In the genomic region with DNA sequence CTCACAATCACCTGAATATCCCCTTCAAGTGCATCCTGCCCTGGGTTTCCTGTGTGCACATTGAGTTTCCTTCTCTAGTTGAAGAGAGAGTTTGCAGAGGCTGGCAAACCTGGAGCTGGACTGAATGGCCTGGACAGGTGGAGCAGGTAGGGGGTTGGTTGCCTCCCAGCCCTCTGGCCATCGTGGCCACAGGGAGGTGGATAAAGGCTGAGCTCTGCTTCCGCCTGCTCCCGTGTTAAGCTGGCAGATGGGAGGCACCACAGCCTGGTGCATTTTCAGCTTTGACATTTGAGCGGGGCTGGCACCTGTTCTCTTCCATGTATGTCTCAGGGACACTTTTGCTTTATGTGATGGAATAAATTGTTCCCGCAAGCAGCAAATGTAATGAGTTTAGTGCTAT, we compare ENCODE assay signal across 15 cellular contexts. TPM values are rescaled to one million over a fixed set of nuclear protein-coding genes. Genes with fewer than 3 reads are reported as not detected.
DNase-seq lines count a peak whose midpoint lies in the region; ATAC-seq and TF ChIP-seq lines count a peak whose summit lies in the region.
"Had no signal": no experiment of that assay in that cellular context is flagged by ENCODE, and none has a peak within 500 bp of the region (broad histone marks: within the 10 kb centered on the region; RNA-seq: fewer than 3 reads in every experiment).

No MANE protein-coding gene starts in this region.

- no peaks in the 10 kb centered on the region for H3K36me3 ChIP-seq in breast epithelium
- H3K36me3 ChIP-seq: BE2C, pancreas had no signal

- DNase-seq in COR-L47 (lab: John Stamatoyannopoulos, UW) = peak; percentile 22
- no peak for DNase-seq in HFFc6
- DNase-seq in NCI-H69 (lab: John Stamatoyannopoulos, UW) = peak; percentile 98
- DNase-seq in glutamatergic neuron = peak; percentile 36
- DNase-seq in iPS-NIHi11 (ENCODE audit: low spot score) = no peak
- DNase-seq in breast epithelium (ENCODE audit: low spot score in 2 of 2) = no peak
- DNase-seq: effector CD4-positive, alpha-beta T cell; left colon; NCI-H1436 had no signal

- no peak overlapping the region for H3K27ac ChIP-seq in breast epithelium
- H3K27ac ChIP-seq: pancreas had no signal

- TF ChIP-seq POLR2A in breast epithelium (IDR thresholded peaks at IDR 0.05) = no peak

- TF ChIP-seq CTCF in HFFc6 (IDR thresholded peaks at IDR 0.05) (no peak), glutamatergic neuron (IDR thresholded peaks at IDR 0.05; ENCODE audit: partially characterized antibody, unreplicated experiment) (no peak), breast epithelium (IDR thresholded peaks at IDR 0.05) (no peak)

- no peak for ATAC-seq in GM21447 (IDR thresholded peaks at IDR 0.05; ENCODE audit: unreplicated experiment)

- H3K27me3 Mint-ChIP-seq in HFFc6 (ENCODE audit: insufficient read depth) = no peaks in the 10 kb centered on the region; the same call in 1 of the 2 replicates
- peaks cover 5% of the 10 kb centered on the region for H3K27me3 Mint-ChIP-seq in glutamatergic neuron (ENCODE audit: unreplicated experiment)
- H3K27me3 Mint-ChIP-seq: stimulated activated naive CD8-positive, alpha-beta T cell treated with anti-CD3 and anti-CD28 coated beads, Interleukin-15, Interleukin-2, amounts not matched to agents 100 ng/mL and 50 ng/mL, for 24 hours had no signal

- no peaks in the 10 kb centered on the region for H3K27me3 ChIP-seq in breast epithelium
- H3K27me3 ChIP-seq: BE2C, pancreas had no signal

- intact Hi-C loops in breast epithelium (cut with DNase I; ENCODE audit: low total_unique reads) = no loop called here

- H3K9me3 ChIP-seq in breast epithelium = no peaks in the 10 kb centered on the region
- H3K9me3 ChIP-seq: BE2C, pancreas had no signal

- H3K4me1 Mint-ChIP-seq in HFFc6 (ENCODE audit: low read depth) (peaks cover 98% of the 10 kb centered on the region), glutamatergic neuron (ENCODE audit: low read depth, unreplicated experiment) (peaks cover 45% of the 10 kb centered on the region)

- H3K4me3 Mint-ChIP-seq in HFFc6 (no peak overlapping the region), glutamatergic neuron (ENCODE audit: unreplicated experiment) (no peak overlapping the region)
- H3K4me3 Mint-ChIP-seq: stimulated activated naive CD8-positive, alpha-beta T cell treated with anti-CD3 and anti-CD28 coated beads, Interleukin-15, Interleukin-2, amounts not matched to agents 100 ng/mL and 50 ng/mL, for 24 hours had no signal

- no peaks in the 10 kb centered on the region for H3K9me3 Mint-ChIP-seq in HFFc6
- H3K9me3 Mint-ChIP-seq in glutamatergic neuron (ENCODE audit: unreplicated experiment) = peaks cover 4% of the 10 kb centered on the region
- H3K9me3 Mint-ChIP-seq: stimulated activated naive CD8-positive, alpha-beta T cell treated with anti-CD3 and anti-CD28 coated beads, Interleukin-15, Interleukin-2, amounts not matched to agents 100 ng/mL and 50 ng/mL, for 24 hours had no signal

- H3K4me3 ChIP-seq in breast epithelium = no peak overlapping the region
- H3K4me3 ChIP-seq: K562, pancreas, skin epidermis had no signal

- H3K4me1 ChIP-seq in breast epithelium = no peaks in the 10 kb centered on the region
- H3K4me1 ChIP-seq: BE2C had no signal

- H3K27ac Mint-ChIP-seq in HFFc6 (peak overlapping the region; percentile 32), glutamatergic neuron (ENCODE audit: unreplicated experiment) (no peak overlapping the region)

- H3K36me3 Mint-ChIP-seq in HFFc6 (ENCODE audit: low read depth) (peaks cover 37% of the 10 kb centered on the region), glutamatergic neuron (ENCODE audit: unreplicated experiment) (peaks cover 5% of the 10 kb centered on the region)

RNA-seq across cellular contexts. Expression of gene MICAL2, which starts 11.1 kb away (rescaled TPM):
- 100 to 1,000 TPM; 199 to 252 (median 233) TPM for total RNA-seq in HFFc6 (2021; fragmentation: NEBNext Ultra II Directional; extraction: Animal tissue kit (Norgen Biotek cat#: 25700))
- total RNA-seq in glutamatergic neuron (ENCODE audit: unreplicated experiment) (4.4 TPM), breast epithelium (10 to 100 TPM; 30.9 to 52.4 (median 38.6) TPM)

Comparison
In these comparisons a context has a peak if more than half of its experiments do, and no peak if none do; other contexts are left out.
1. DNase-seq: peak in COR-L47 (single experiment), NCI-H69 (single experiment) and glutamatergic neuron (single experiment); none in HFFc6 (single experiment), iPS-NIHi11 (single experiment) and breast epithelium (0 of 2).